In the genomic region with DNA sequence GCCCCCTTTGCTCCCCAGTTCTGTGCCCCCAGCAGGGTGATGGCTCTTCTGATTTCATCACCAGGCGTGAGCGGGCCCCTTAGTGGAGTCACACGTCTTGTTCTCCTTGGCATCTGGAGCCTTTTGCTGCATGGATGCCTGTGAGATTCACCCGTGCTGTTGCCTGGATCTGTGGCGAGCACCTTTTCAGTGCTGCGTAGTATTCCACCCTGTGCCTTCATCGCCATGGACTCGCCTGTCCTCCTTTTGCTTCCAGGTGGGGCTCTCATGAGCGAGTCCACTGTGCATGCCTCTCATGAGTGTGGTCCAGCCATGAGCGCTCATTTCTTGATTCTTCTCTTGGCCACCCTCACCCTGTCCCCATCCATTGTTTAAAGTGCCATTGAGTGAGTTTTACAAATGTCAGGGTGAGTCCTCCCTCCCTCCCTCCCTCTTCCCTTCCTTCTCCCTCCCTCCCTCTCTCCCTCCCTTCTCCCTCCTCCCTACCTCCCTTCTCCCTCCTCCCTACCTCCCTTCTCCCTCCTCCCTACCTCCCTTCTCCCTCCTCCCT, we compare ENCODE assay signal across 21 cellular contexts. TPM values are rescaled to one million over a fixed set of nuclear protein-coding genes. Genes with fewer than 3 reads are reported as not detected.
DNase-seq lines count a peak whose midpoint lies in the region; ATAC-seq, FAIRE-seq and TF ChIP-seq lines count a peak whose summit lies in the region.
"Had no signal": no experiment of that assay in that cellular context is flagged by ENCODE, and none has a peak within 500 bp of the region (broad histone marks: within the 10 kb centered on the region; RNA-seq: fewer than 3 reads in every experiment).

No MANE protein-coding gene starts in this region.

- peak; percentile 66 for FAIRE-seq in urothelium cell line (lab: Jason Lieb, UNC)
- FAIRE-seq: A549, D721Med, G401.6, GM12891, GM19239, H1, HTR-8/SVneo had no signal

- peak; percentile 14 for DNase-seq in NCI-H2171 treated with DMSO at 0.1 percent for 48 hours (lab: John Stamatoyannopoulos, UW)
- no peak for DNase-seq in NCI-H2171 (lab: John Stamatoyannopoulos, UW)
- peak; percentile 7 for DNase-seq in left ventricle myocardium superior
- no peak for DNase-seq in heart right ventricle
- DNase-seq in chondrocyte (ENCODE audit: low spot score), result peak; percentile 49
- no peak for DNase-seq in urothelium cell line (ENCODE audit: low spot score)
- no peak for DNase-seq in stimulated activated naive CD8-positive, alpha-beta T cell treated with anti-CD3 and anti-CD28 coated beads, Interleukin-15, Interleukin-2, amounts not matched to agents 100 U/mL and 50 U/mL, for 24 hours
- DNase-seq: AML-193; Caco-2; CD4-positive, alpha-beta T cell; H9 had no signal

- no peaks in the 10 kb centered on the region for H3K36me3 Mint-ChIP-seq in chondrocyte (ENCODE audit: low read depth)

- no peak overlapping the region for H3K27ac ChIP-seq in heart right ventricle
- H3K27ac ChIP-seq: 22Rv1, A549, C4-2B had no signal

- no peak for TF ChIP-seq CTCF in heart right ventricle (IDR thresholded peaks at IDR 0.05)
- no peak for TF ChIP-seq CTCF in chondrocyte (IDR thresholded peaks at IDR 0.05)

- H3K27me3 ChIP-seq in heart right ventricle, result peaks cover 4 to 52% (median 38%) of the 10 kb centered on the region in 7 donors

- peaks cover 16% of the 10 kb centered on the region for H3K27me3 Mint-ChIP-seq in chondrocyte (ENCODE audit: low read depth)

- H3K27ac Mint-ChIP-seq in chondrocyte (ENCODE audit: unreplicated experiment), result no peak overlapping the region
- H3K27ac Mint-ChIP-seq: CD4-positive, alpha-beta T cell; H9 had no signal

- no peak overlapping the region for H3K4me3 ChIP-seq in heart right ventricle
- H3K4me3 ChIP-seq: A549 had no signal

- no peak for ATAC-seq in left ventricle myocardium superior
- no peak for ATAC-seq in heart right ventricle
- ATAC-seq in stimulated activated naive CD8-positive, alpha-beta T cell treated with anti-CD3 and anti-CD28 coated beads, Interleukin-15, Interleukin-2, amounts not matched to agents 100 U/mL and 50 U/mL, for 24 hours, result no peak
- ATAC-seq: A549 had no signal

- peaks cover 0 to 4% (median 0%) of the 10 kb centered on the region in 11 donors for H3K9me3 ChIP-seq in heart right ventricle
- H3K9me3 ChIP-seq: A549, Caco-2 had no signal

- intact Hi-C loops in left ventricle myocardium superior (cut with micrococcal nuclease), result no loop called here
- intact Hi-C loops in heart right ventricle (cut with DNase I), result no loop called here

- peaks cover 3% of the 10 kb centered on the region for H3K9me3 Mint-ChIP-seq in chondrocyte (ENCODE audit: low read depth)

- H3K36me3 ChIP-seq in heart right ventricle, result no peaks in the 10 kb centered on the region

- 94 to 95% methylated on average over 10 of the region's 10 CpGs for WGBS in heart right ventricle, 2 donors

- H3K4me1 ChIP-seq in heart right ventricle, result no peaks in the 10 kb centered on the region
- H3K4me1 ChIP-seq: A549, Caco-2 had no signal

- H3K4me1 Mint-ChIP-seq in chondrocyte (ENCODE audit: low read depth), result no peaks in the 10 kb centered on the region
- H3K4me1 Mint-ChIP-seq: H9 had no signal

- no peak overlapping the region for H3K4me3 Mint-ChIP-seq in chondrocyte (ENCODE audit: unreplicated experiment)
- H3K4me3 Mint-ChIP-seq: CD4-positive, alpha-beta T cell; H9 had no signal

RNA-seq across cellular contexts. Expression of a gene that starts 44.0 kb away (rescaled TPM):
- total RNA-seq in left ventricle myocardium superior (not detected), heart right ventricle (not detected), chondrocyte (not detected in 3 replicates)
- not detected for polyA plus RNA-seq in heart right ventricle
- total RNA-seq: Caco-2; CD4-positive, alpha-beta T cell; H1; H9 had no signal
- polyA plus RNA-seq: A549, BJ, H1 had no signal

Comparison
In these comparisons a context has a peak if more than half of its experiments do, and no peak if none do; other contexts are left out.
1. DNase-seq: peak in NCI-H2171 treated with DMSO at 0.1 percent for 48 hours (single experiment), left ventricle myocardium superior (single experiment) and chondrocyte (single experiment); none in NCI-H2171 (single experiment), heart right ventricle (0 of 2), urothelium cell line (single experiment) and stimulated activated naive CD8-positive, alpha-beta T cell treated with anti-CD3 and anti-CD28 coated beads, Interleukin-15, Interleukin-2, amounts not matched to agents 100 U/mL and 50 U/mL, for 24 hours (single experiment).